17 cellular contexts compared by ENCODE assay signal in genomic region chr2:69986691-69987090, GRCh38. TPM values are rescaled to one million over a fixed set of nuclear protein-coding genes. Genes with fewer than 3 reads are reported as not detected.
DNase-seq lines count a peak whose midpoint lies in the region; ATAC-seq and TF ChIP-seq lines count a peak whose summit lies in the region.
"Had no signal": no experiment of that assay in that cellular context is flagged by ENCODE, and none has a peak within 500 bp of the region (broad histone marks: within the 10 kb centered on the region; RNA-seq: fewer than 3 reads in every experiment).

No MANE protein-coding gene starts in this region.

- no peak overlapping the region for H2BK12ac ChIP-seq in mesenchymal stem cell (ENCODE audit: low read length in 2 of 2)

- no peak for DNase-seq in activated CD8-positive, alpha-beta memory T cell treated with anti-CD3 and anti-CD28 coated beads, Interleukin-2, amount 10 ng/mL, durations not matched to agents 7 days and 5 days
- no peak for DNase-seq in activated CD8-positive, alpha-beta memory T cell treated with anti-CD3 and anti-CD28 coated beads for 24 hours
- DNase-seq in CD14-positive monocyte (ENCODE audit: low spot score): no peak
- no peak for DNase-seq in central memory CD8-positive, alpha-beta T cell (ENCODE audit: low spot score in 2 of 2)
- DNase-seq in mesenchymal stem cell: no peak
- no peak for DNase-seq in stimulated activated CD4-positive, alpha-beta T cell treated with anti-CD3 and anti-CD28 coated beads, Interleukin-4, amount 100 ng/mL, for 4 hours
- no peak for DNase-seq in G401 (ENCODE audit: low spot score)
- DNase-seq: AML-193; CD4-positive, alpha-beta memory T cell; DMS153; DMS79 had no signal

- H3K9me3 ChIP-seq in mesenchymal stem cell (ENCODE audit: control insufficient read depth, low read length): no peaks in the 10 kb centered on the region
- H3K9me3 ChIP-seq: A549, HAP-1 had no signal

- H4K91ac ChIP-seq in mesenchymal stem cell (ENCODE audit: low read length): no peak overlapping the region

- H3K36me3 Mint-ChIP-seq in activated CD8-positive, alpha-beta memory T cell treated with anti-CD3 and anti-CD28 coated beads, Interleukin-2, amount 10 ng/mL, durations not matched to agents 7 days and 5 days: no peaks in the 10 kb centered on the region
- peaks cover 4 to 8% of the 10 kb centered on the region in 2 donors for H3K36me3 Mint-ChIP-seq in CD14-positive monocyte
- H3K36me3 Mint-ChIP-seq in central memory CD8-positive, alpha-beta T cell (ENCODE audit: insufficient read depth): peaks cover 2% of the 10 kb centered on the region

- no peak overlapping the region for H4K8ac ChIP-seq in mesenchymal stem cell (ENCODE audit: low read length)

- H3K27me3 ChIP-seq in mesenchymal stem cell (ENCODE audit: control insufficient read depth in 1 of 2, insufficient read depth in 1 of 2, low read length in 2 of 2): no peaks in the 10 kb centered on the region

- no peak overlapping the region for H3K4ac ChIP-seq in mesenchymal stem cell (ENCODE audit: low read depth in 1 of 2, low read length in 2 of 2)

- in situ Hi-C loops in G401 (cut with HindIII; ENCODE audit: low sequenced_read_pairs): no loop called here

- no peaks in the 10 kb centered on the region for H3K36me3 ChIP-seq in mesenchymal stem cell (ENCODE audit: control insufficient read depth in 1 of 2, insufficient read depth in 2 of 2, low read depth in 1 of 2, low read length in 2 of 2)
- H3K36me3 ChIP-seq: HAP-1 had no signal

- H2BK5ac ChIP-seq in mesenchymal stem cell (ENCODE audit: low read depth, low read length, poor library complexity, severe bottlenecking): no peak overlapping the region

- no peak overlapping the region for H3K18ac ChIP-seq in mesenchymal stem cell (ENCODE audit: low read depth in 1 of 2, low read length in 2 of 2)

- no peak overlapping the region for H2AFZ ChIP-seq in mesenchymal stem cell (ENCODE audit: low read depth, low read length)

- no peak overlapping the region for H2AK5ac ChIP-seq in mesenchymal stem cell (ENCODE audit: low read length, severe bottlenecking)

- H3K14ac ChIP-seq in mesenchymal stem cell (ENCODE audit: low read length in 2 of 2): no peak overlapping the region

- no peak overlapping the region for H3K4me2 ChIP-seq in mesenchymal stem cell (ENCODE audit: low read length, poor library complexity, severe bottlenecking)
- H3K4me2 ChIP-seq: A549 had no signal

- H2BK15ac ChIP-seq in mesenchymal stem cell (ENCODE audit: low read depth, poor library complexity, severe bottlenecking): peak overlapping the region; percentile 12

- no peak overlapping the region for H3K27ac ChIP-seq in mesenchymal stem cell (ENCODE audit: low read length, poor library complexity, severe bottlenecking)
- H3K27ac ChIP-seq: 22Rv1, A549, C4-2B had no signal

- peak overlapping the region; percentile 14 for H3K27ac Mint-ChIP-seq in activated CD8-positive, alpha-beta memory T cell treated with anti-CD3 and anti-CD28 coated beads, Interleukin-2, amount 10 ng/mL, durations not matched to agents 7 days and 5 days
- peak overlapping the region in 6 of 7 donors; percentile 32 to 95 (median 94) for H3K27ac Mint-ChIP-seq in CD14-positive monocyte
- peak overlapping the region; percentile 80 for H3K27ac Mint-ChIP-seq in central memory CD8-positive, alpha-beta T cell (ENCODE audit: low read depth)

- H3K4me3 ChIP-seq in mesenchymal stem cell (ENCODE audit: insufficient read depth in 1 of 2, low read depth in 1 of 2, low read length in 2 of 2): no peak overlapping the region
- H3K4me3 ChIP-seq: A549, GM12878, HAP-1 had no signal

- no peaks in the 10 kb centered on the region for H3K27me3 Mint-ChIP-seq in activated CD8-positive, alpha-beta memory T cell treated with anti-CD3 and anti-CD28 coated beads, Interleukin-2, amount 10 ng/mL, durations not matched to agents 7 days and 5 days
- H3K27me3 Mint-ChIP-seq in CD14-positive monocyte (ENCODE audit: low read depth in 3 of 3): peaks cover 0 to 4% (median 2%) of the 10 kb centered on the region in 3 donors
- H3K27me3 Mint-ChIP-seq in central memory CD8-positive, alpha-beta T cell: no peaks in the 10 kb centered on the region
- H3K27me3 Mint-ChIP-seq: CD4-positive, alpha-beta memory T cell had no signal

- 76% methylated on average over 2 of the region's 4 CpGs for WGBS in mesenchymal stem cell

- H3K79me1 ChIP-seq in mesenchymal stem cell (replicated peaks; ENCODE audit: low read length, poor library complexity, severe bottlenecking): no peaks in the 10 kb centered on the region

- H3K23ac ChIP-seq in mesenchymal stem cell (ENCODE audit: low read length in 2 of 2): no peak overlapping the region

- no peak overlapping the region for H3K9ac ChIP-seq in mesenchymal stem cell (ENCODE audit: low read length)

- intact Hi-C loops in CD14-positive monocyte (cut with micrococcal nuclease): loop anchor here (5.0 kb wide), 3 partner anchors 49 to 156 kb away; no protein-coding TSS in a partner anchor

- peaks cover 5% of the 10 kb centered on the region for H3K4me1 Mint-ChIP-seq in activated CD8-positive, alpha-beta memory T cell treated with anti-CD3 and anti-CD28 coated beads, Interleukin-2, amount 10 ng/mL, durations not matched to agents 7 days and 5 days
- H3K4me1 Mint-ChIP-seq in CD14-positive monocyte: peaks cover 37% of the 10 kb centered on the region
- H3K4me1 Mint-ChIP-seq in central memory CD8-positive, alpha-beta T cell: no peaks in the 10 kb centered on the region

- no peak overlapping the region for H3K4me3 Mint-ChIP-seq in activated CD8-positive, alpha-beta memory T cell treated with anti-CD3 and anti-CD28 coated beads, Interleukin-2, amount 10 ng/mL, durations not matched to agents 7 days and 5 days
- no peak overlapping the region for H3K4me3 Mint-ChIP-seq in CD14-positive monocyte
- no peak overlapping the region for H3K4me3 Mint-ChIP-seq in central memory CD8-positive, alpha-beta T cell
- H3K4me3 Mint-ChIP-seq: CD4-positive, alpha-beta memory T cell had no signal

- H3K9me3 Mint-ChIP-seq in activated CD8-positive, alpha-beta memory T cell treated with anti-CD3 and anti-CD28 coated beads, Interleukin-2, amount 10 ng/mL, durations not matched to agents 7 days and 5 days (ENCODE audit: low read depth): no peaks in the 10 kb centered on the region
- H3K9me3 Mint-ChIP-seq in CD14-positive monocyte: peaks cover 0 to 7% (median 4%) of the 10 kb centered on the region in 7 donors
- no peaks in the 10 kb centered on the region for H3K9me3 Mint-ChIP-seq in central memory CD8-positive, alpha-beta T cell

- no peak for ATAC-seq in activated CD8-positive, alpha-beta memory T cell treated with anti-CD3 and anti-CD28 coated beads, Interleukin-2, amount 10 ng/mL, durations not matched to agents 7 days and 5 days
- ATAC-seq in central memory CD8-positive, alpha-beta T cell (replicated peaks; ENCODE audit: extremely low read depth, poor library complexity, severe bottlenecking): no peak
- no peak for ATAC-seq in HG02759 (IDR thresholded peaks at IDR 0.05; ENCODE audit: unreplicated experiment)
- ATAC-seq: GM12878 had no signal

- H3K4me1 ChIP-seq in mesenchymal stem cell (ENCODE audit: control insufficient read depth, insufficient read depth, low read depth, low read length): no peaks in the 10 kb centered on the region
- H3K4me1 ChIP-seq: A549, HAP-1 had no signal

- no peak overlapping the region for H2BK120ac ChIP-seq in mesenchymal stem cell (ENCODE audit: low read depth, low read length)

- TF ChIP-seq CTCF in CD14-positive monocyte (IDR thresholded peaks at IDR 0.05): no peak

- CTCF ChIA-PET in activated CD8-positive, alpha-beta memory T cell treated with anti-CD3 and anti-CD28 coated beads, Interleukin-2, amount 10 ng/mL, durations not matched to agents 7 days and 5 days (lab: Charles Lee): no interaction called here

RNA-seq across cellular contexts. Expression of gene ASPRV1, which starts 25.3 kb away (rescaled TPM):
- total RNA-seq in activated CD8-positive, alpha-beta memory T cell treated with anti-CD3 and anti-CD28 coated beads, Interleukin-2, amount 10 ng/mL, durations not matched to agents 7 days and 5 days: 1 to 10 TPM; 1.3 to 1.8 TPM
- under 1 TPM; 0.25 to 0.27 TPM for polyA plus RNA-seq in CD14-positive monocyte
- polyA plus RNA-seq in mesenchymal stem cell (2013, experiment 1 of 2): 0.08 TPM
- 0.15 TPM for polyA plus RNA-seq in mesenchymal stem cell (2013, experiment 2 of 2)
- total RNA-seq in G401 (2014; rRNA removed; shearing (Covaris generic)): 0.55 and 1.3 TPM in 2 replicates

Comparison
In these comparisons a context has a peak if more than half of its experiments do, and no peak if none do; other contexts are left out.
1. H3K27ac Mint-ChIP-seq: peak in every context shown above with its lines; median percentile 94 in CD14-positive monocyte; 80 in central memory CD8-positive, alpha-beta T cell; 14 in activated CD8-positive, alpha-beta memory T cell treated with anti-CD3 and anti-CD28 coated beads, Interleukin-2, amount 10 ng/mL, durations not matched to agents 7 days and 5 days.